ENCODE assay signal across 8 cellular contexts in genomic region chr18:45621068-45621511, GRCh38. TPM values are rescaled to one million over a fixed set of nuclear protein-coding genes. Genes with fewer than 3 reads are reported as not detected.
DNase-seq lines count a peak whose midpoint lies in the region; ATAC-seq and TF ChIP-seq lines count a peak whose summit lies in the region.

No MANE protein-coding gene starts in this region.

- WGBS in heart right ventricle, 2 donors: 9 to 11% methylated on average over 5 of the region's 5 CpGs

- peak in 1 of 8 donors; percentile 10 for ATAC-seq in heart right ventricle
- peak; percentile 81 for ATAC-seq in HG03280 (IDR thresholded peaks at IDR 0.05; ENCODE audit: unreplicated experiment)

- H3K27ac ChIP-seq in heart right ventricle: no peak overlapping the region

- H3K4me3 ChIP-seq in heart right ventricle: no peak overlapping the region
- H3K4me3 ChIP-seq in fibroblast of villous mesenchyme (ENCODE audit: low read depth, low read length): no peak overlapping the region

- H3K4me1 ChIP-seq in heart right ventricle: peaks cover 0 to 25% (median 8%) of the 10 kb centered on the region in 9 donors

- DNase-seq in heart right ventricle (peak in 1 of 2 donors; percentile 34), cardiac septum (ENCODE audit: low spot score) (no peak), NCI-H82 (lab: John Stamatoyannopoulos, UW) (peak; percentile 68), activated T-cell treated with anti-CD3 and anti-CD28 coated beads for 24 hours (ENCODE audit: low read depth) (peak; percentile 27), fibroblast of villous mesenchyme (ENCODE audit: low read depth) (peak; percentile 40), progenitor cell of endocrine pancreas (ENCODE audit: low spot score, unreplicated experiment) (peak; percentile 31), GOT3 (lab: John Stamatoyannopoulos, UW) (no peak)

- no peaks in the 10 kb centered on the region for H3K4me1 Mint-ChIP-seq in progenitor cell of endocrine pancreas (ENCODE audit: low read depth)

- H3K27me3 Mint-ChIP-seq in progenitor cell of endocrine pancreas: peaks cover 26% of the 10 kb centered on the region

- H3K9me3 Mint-ChIP-seq in progenitor cell of endocrine pancreas (ENCODE audit: low read depth): no peaks in the 10 kb centered on the region

- H3K4me3 Mint-ChIP-seq in progenitor cell of endocrine pancreas (ENCODE audit: low read depth): no peak overlapping the region

- TF ChIP-seq CTCF in heart right ventricle (IDR thresholded peaks at IDR 0.05) (peak; percentile 73 to 91 (median 88)), fibroblast of villous mesenchyme (IDR thresholded peaks at IDR 0.05; ENCODE audit: insufficient read depth, low read depth, low read length) (peak; percentile 99), progenitor cell of endocrine pancreas (IDR thresholded peaks at IDR 0.05; ENCODE audit: unreplicated experiment) (peak; percentile 89)

- no peaks in the 10 kb centered on the region for H3K36me3 Mint-ChIP-seq in progenitor cell of endocrine pancreas (ENCODE audit: insufficient read depth)

- no peaks in the 10 kb centered on the region for H3K9me3 ChIP-seq in heart right ventricle

- H3K27ac Mint-ChIP-seq in progenitor cell of endocrine pancreas: no peak overlapping the region

- H3K27me3 ChIP-seq in heart right ventricle: peaks cover 0 to 4% (median 0%) of the 10 kb centered on the region in 7 donors

- intact Hi-C loops in heart right ventricle (cut with DNase I): no loop called here
- intact Hi-C loops in cardiac septum (cut with DNase I): no loop called here

- H3K36me3 ChIP-seq in heart right ventricle: no peaks in the 10 kb centered on the region

RNA-seq across cellular contexts. Expression of gene SLC14A2, which starts 5.8 kb away (rescaled TPM):
- under 1 TPM in 5 of 10 donors, not detected in 5; 0.05 to 0.33 (median 0.09) TPM for total RNA-seq in heart right ventricle
- polyA plus RNA-seq in heart right ventricle: under 1 TPM in 1 of 2 donors, not detected in 1; 0.03 TPM
- 0.11 TPM for total RNA-seq in cardiac septum
- total RNA-seq in fibroblast of villous mesenchyme: not detected in 2 replicates
- total RNA-seq in progenitor cell of endocrine pancreas: 1.00 and 1.2 TPM in 2 replicates

Comparison
In these comparisons a context has a peak if more than half of its experiments do, and no peak if none do; other contexts are left out.
1. DNase-seq: peak in NCI-H82 (single experiment), activated T-cell treated with anti-CD3 and anti-CD28 coated beads for 24 hours (single experiment), fibroblast of villous mesenchyme (single experiment) and progenitor cell of endocrine pancreas (single experiment); none in cardiac septum (single experiment) and GOT3 (single experiment).
2. Peak in every context shown above with its lines, with median percentiles within 50 percentile points of each other: CTCF ChIP-seq.